ENCODE assay signal across 8 cellular contexts in the genomic region with DNA sequence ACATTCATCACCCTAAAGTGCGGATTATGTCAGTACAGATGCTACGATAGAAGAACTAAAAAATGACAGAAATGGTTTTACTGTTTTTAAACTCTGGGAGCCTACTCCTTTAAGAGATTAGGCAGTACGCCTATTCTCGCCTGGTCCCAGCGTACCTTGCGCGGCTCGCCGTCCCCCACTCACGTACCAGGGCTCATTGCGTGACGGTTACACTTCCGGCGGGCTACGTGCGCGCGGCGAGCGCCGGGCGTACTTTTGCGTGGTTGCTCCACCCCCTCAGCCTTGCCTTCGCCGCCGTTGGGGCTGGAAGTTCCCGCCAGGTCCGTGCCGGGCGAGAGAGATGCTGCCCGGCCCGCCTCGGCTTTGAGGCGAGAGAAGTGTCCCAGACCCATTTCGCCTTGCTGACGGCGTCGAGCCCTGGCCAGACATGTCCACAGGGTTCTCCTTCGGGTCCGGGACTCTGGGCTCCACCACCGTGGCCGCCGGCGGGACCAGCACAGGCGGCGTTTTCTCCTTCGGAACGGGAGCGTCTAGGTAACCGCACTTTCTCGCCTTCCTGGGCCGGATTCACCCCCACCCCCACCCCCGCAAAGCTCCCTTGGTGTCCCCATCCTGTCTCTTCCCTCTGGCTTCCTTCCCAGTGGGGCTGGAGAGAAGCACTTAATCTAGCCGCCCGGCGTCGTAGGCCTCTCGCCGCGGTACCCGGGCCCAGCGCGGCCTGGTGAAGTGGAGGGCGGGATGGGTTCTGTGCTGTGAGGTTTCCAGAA. TPM values are rescaled to one million over a fixed set of nuclear protein-coding genes. Genes with fewer than 3 reads are reported as not detected.
DNase-seq lines count a peak whose midpoint lies in the region; ATAC-seq and TF ChIP-seq lines count a peak whose summit lies in the region.

A gene with protein sequence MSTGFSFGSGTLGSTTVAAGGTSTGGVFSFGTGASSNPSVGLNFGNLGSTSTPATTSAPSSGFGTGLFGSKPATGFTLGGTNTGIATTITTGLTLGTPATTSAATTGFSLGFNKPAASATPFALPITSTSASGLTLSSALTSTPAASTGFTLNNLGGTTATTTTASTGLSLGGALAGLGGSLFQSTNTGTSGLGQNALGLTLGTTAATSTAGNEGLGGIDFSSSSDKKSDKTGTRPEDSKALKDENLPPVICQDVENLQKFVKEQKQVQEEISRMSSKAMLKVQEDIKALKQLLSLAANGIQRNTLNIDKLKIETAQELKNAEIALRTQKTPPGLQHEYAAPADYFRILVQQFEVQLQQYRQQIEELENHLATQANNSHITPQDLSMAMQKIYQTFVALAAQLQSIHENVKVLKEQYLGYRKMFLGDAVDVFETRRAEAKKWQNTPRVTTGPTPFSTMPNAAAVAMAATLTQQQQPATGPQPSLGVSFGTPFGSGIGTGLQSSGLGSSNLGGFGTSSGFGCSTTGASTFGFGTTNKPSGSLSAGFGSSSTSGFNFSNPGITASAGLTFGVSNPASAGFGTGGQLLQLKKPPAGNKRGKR (plus strand): TSS at position 279 of the 767 bp plus-strand sequence. CDS start 149 bp downstream, at position 428.

- peaks cover 13% of the 10 kb centered on the region for H3K4me1 ChIP-seq in prostate gland (replicated peaks)
- H3K4me1 ChIP-seq in urinary bladder (ENCODE audit: insufficient read depth), result no peaks in the 10 kb centered on the region

- intact Hi-C loops in T-helper 2 cell treated with Interferon-gamma antibody and Interleukin-4, amounts not matched to agents 100 ng/mL and 5 ng/mL, for 36 hours (cut with micrococcal nuclease), result loop anchor here (1.0 to 10.0 kb wide), 6 partner anchors 14 to 1871 kb away; a partner anchor contains a TSS
- intact Hi-C loops in left ventricle myocardium superior (cut with micrococcal nuclease) (no loop called here), prostate gland (cut with DNase I) (no loop called here)

- peak; percentile 91 for TF ChIP-seq POLR2A in prostate gland (IDR thresholded peaks at IDR 0.05)

- peak within 1 kb of the TSS; percentile 83 to 88 for H3K27ac ChIP-seq in prostate gland
- H3K27ac ChIP-seq in urinary bladder (ENCODE audit: low read depth), result peak within 1 kb of the TSS; percentile 96

- no peaks in the 10 kb centered on the region for H3K9me3 ChIP-seq in prostate gland

- ATAC-seq in GM18499 (IDR thresholded peaks at IDR 0.05; ENCODE audit: insufficient read depth, unreplicated experiment), result peak; percentile 91
- ATAC-seq in HG02943 (IDR thresholded peaks at IDR 0.05; ENCODE audit: low read depth, unreplicated experiment), result peak; percentile 99
- ATAC-seq in left ventricle myocardium superior, result peak; percentile 100

- DNase-seq in NCI-H187 treated with DMSO at 0.1 percent for 48 hours (lab: John Stamatoyannopoulos, UW) (peak; percentile 52), anterior cingulate cortex (lab: John Stamatoyannopoulos, UW) (peak; percentile 80 to 97 (median 93)), left ventricle myocardium superior (peak; percentile 98), prostate gland (ENCODE audit: low spot score) (peak; percentile 94)

- H3K4me3 ChIP-seq in prostate gland (peak within 1 kb of the TSS; percentile 57 to 73), urinary bladder (ENCODE audit: low read depth, low read length) (peak within 1 kb of the TSS; percentile 81)

- under 1% methylated on average over 62 of the region's 64 CpGs for WGBS in prostate gland
- under 1% methylated on average over 64 of the region's 64 CpGs for WGBS in urinary bladder

- H3K36me3 ChIP-seq in prostate gland (no peaks in the 10 kb centered on the region), urinary bladder (ENCODE audit: insufficient read depth) (no peaks in the 10 kb centered on the region)

- TF ChIP-seq CTCF in prostate gland (IDR thresholded peaks at IDR 0.05), result peak in 2 of 4 experiments; percentile 22 to 26

- H3K27me3 ChIP-seq in prostate gland (replicated peaks; ENCODE audit: insufficient read depth), result no peaks in the 10 kb centered on the region

RNA-seq across cellular contexts. Expression of the gene that starts here (rescaled TPM):
- 87.0 and 89.8 TPM in 2 replicates for total RNA-seq in T-helper 2 cell treated with Interferon-gamma antibody and Interleukin-4, amounts not matched to agents 100 ng/mL and 5 ng/mL, for 36 hours
- total RNA-seq in left ventricle myocardium superior (25.3 TPM), prostate gland (100 to 1,000 TPM in 1 of 2 donors, 10 to 100 TPM in 1; 35.6 to 143 TPM), urinary bladder (117 TPM)
- 15.3 TPM for polyA plus RNA-seq in urinary bladder

Comparison
In these comparisons a context has a peak if more than half of its experiments do, and no peak if none do; other contexts are left out.
1. Peak in every context shown above with its lines: DNase-seq, ATAC-seq, H3K4me3 ChIP-seq and H3K27ac ChIP-seq.